16 cellular contexts compared by ENCODE assay signal in the genomic region with DNA sequence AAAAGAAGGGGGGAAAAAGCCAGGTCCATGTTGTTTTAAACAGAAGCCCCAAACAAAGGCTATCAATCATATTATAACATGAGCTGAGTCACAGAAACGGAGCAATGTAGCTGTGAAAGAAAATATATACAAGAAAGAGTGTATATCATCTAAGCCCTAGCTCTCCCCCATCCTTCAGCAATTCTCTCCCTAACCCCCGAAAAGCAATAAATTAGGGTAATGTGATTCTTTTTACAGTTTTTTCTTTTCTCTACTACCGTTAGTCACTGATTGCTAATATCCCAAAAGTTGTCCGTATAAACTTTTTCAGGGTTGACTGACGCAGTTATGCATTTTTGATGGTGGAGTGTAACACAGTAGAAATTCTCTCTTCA. TPM values are rescaled to one million over a fixed set of nuclear protein-coding genes. Genes with fewer than 3 reads are reported as not detected.
A peak's percentile ranks its signal among the peaks of the same experiment; 100 is the strongest.
DNase-seq lines count a peak whose midpoint lies in the region; ATAC-seq, FAIRE-seq and TF ChIP-seq lines count a peak whose summit lies in the region.
"Had no signal": no experiment of that assay in that cellular context is flagged by ENCODE, and none has a peak within 500 bp of the region (broad histone marks: within the 10 kb centered on the region; RNA-seq: fewer than 3 reads in every experiment).

No MANE protein-coding gene starts in this region.

- WGBS in A549 (ENCODE audit: missing lambda C conversion rate): 64% methylated on average over 5 of the region's 5 CpGs
- WGBS in IMR-90 (ENCODE audit: extremely low coverage in 2 of 2, insufficient read length in 1 of 2), 2 experiments: no CpG with 5 or more reads among the region's 5 CpGs
- 74% methylated on average over 5 of the region's 5 CpGs for WGBS in hepatocyte (ENCODE audit: low lambda C conversion rate, missing lambda C conversion rate)

- no peak overlapping the region for H3K4me3 ChIP-seq in A549
- H3K4me3 ChIP-seq in IMR-90 (ENCODE audit: insufficient read depth, low read depth, low read length): no peak overlapping the region
- H3K4me3 ChIP-seq in hepatocyte: no peak overlapping the region
- H3K4me3 ChIP-seq: SJSA1 had no signal

- H3K4me1 ChIP-seq in A549: peaks cover 49% of the 10 kb centered on the region
- H3K4me1 ChIP-seq in IMR-90 (ENCODE audit: control insufficient read depth, insufficient read depth, low read length): peaks cover 4% of the 10 kb centered on the region; the same call in 1 of the 2 replicates
- H3K4me1 ChIP-seq in hepatocyte (ENCODE audit: insufficient read depth): peaks cover 11% of the 10 kb centered on the region

- H2BK120ac ChIP-seq in IMR-90 (ENCODE audit: low read depth, low read length): no peak overlapping the region

- no peak overlapping the region for H2AK9ac ChIP-seq in IMR-90 (replicated peaks; ENCODE audit: low read depth, low read length, poor library complexity)

- no peak for TF ChIP-seq EP300 in A549 (IDR thresholded peaks at IDR 0.05)

- H3K4me2 ChIP-seq in A549: no peak overlapping the region
- H3K4me2 ChIP-seq in IMR-90 (ENCODE audit: low read depth, low read length): no peak overlapping the region
- H3K4me2 ChIP-seq in hepatocyte: no peak overlapping the region

- no peak overlapping the region for H3K23ac ChIP-seq in IMR-90 (ENCODE audit: low read depth, low read length)

- no peak overlapping the region for H3K4ac ChIP-seq in IMR-90 (ENCODE audit: low read depth, low read length)

- H3K27me3 Mint-ChIP-seq in brain (no peaks in the 10 kb centered on the region), osteocyte (ENCODE audit: unreplicated experiment) (no peaks in the 10 kb centered on the region)
- H3K27me3 Mint-ChIP-seq in T-helper 2 cell treated with Interferon-gamma antibody and Interleukin-4, amounts not matched to agents 5 μg/mL and 100 μg/mL, for 36 hours (ENCODE audit: low read depth): no peaks in the 10 kb centered on the region
- H3K27me3 Mint-ChIP-seq: CD4-positive, CD25-positive, alpha-beta regulatory T cell had no signal

- intact Hi-C loops in IMR-90 (cut with micrococcal nuclease) (no loop called here), head of caudate nucleus (cut with DNase I) (no loop called here)

- H3K27ac Mint-ChIP-seq in brain: peak overlapping the region in 3 of 5 experiments; percentile 17 to 89 (median 83)
- peak overlapping the region; percentile 46 for H3K27ac Mint-ChIP-seq in osteocyte (ENCODE audit: unreplicated experiment)
- no peak overlapping the region for H3K27ac Mint-ChIP-seq in T-helper 2 cell treated with Interferon-gamma antibody and Interleukin-4, amounts not matched to agents 5 μg/mL and 100 μg/mL, for 36 hours

- TF ChIP-seq RAD21 in A549 (conservative IDR thresholded peaks at IDR 0.05 in 1 of 2, IDR thresholded peaks at IDR 0.05 in 1 of 2) (no peak), IMR-90 (IDR thresholded peaks at IDR 0.05; ENCODE audit: low read length) (no peak)

- DNase-seq in A549 (ENCODE audit: low read depth in 1 of 2, low spot score in 1 of 2): no peak
- no peak for DNase-seq in IMR-90
- no peak for DNase-seq in osteocyte (ENCODE audit: extremely low spot score, unreplicated experiment)
- DNase-seq in iPS-NIHi7 (ENCODE audit: extremely low spot score): no peak
- DNase-seq in T-helper 2 cell treated with Interferon-gamma antibody and Interleukin-4, amounts not matched to agents 5 μg/mL and 100 μg/mL, for 36 hours (ENCODE audit: low spot score): no peak
- no peak for DNase-seq in head of caudate nucleus
- DNase-seq in hepatocyte (ENCODE audit: low spot score): no peak
- DNase-seq: CD4-positive, CD25-positive, alpha-beta regulatory T cell; NCI-H1417 treated with DMSO at 0.1 percent for 48 hours; NCI-H2081; NCI-H524 had no signal

- H3K4me3 Mint-ChIP-seq in brain: no peak overlapping the region
- H3K4me3 Mint-ChIP-seq in osteocyte (ENCODE audit: unreplicated experiment): no peak overlapping the region
- no peak overlapping the region for H3K4me3 Mint-ChIP-seq in T-helper 2 cell treated with Interferon-gamma antibody and Interleukin-4, amounts not matched to agents 5 μg/mL and 100 μg/mL, for 36 hours
- H3K4me3 Mint-ChIP-seq: CD4-positive, CD25-positive, alpha-beta regulatory T cell had no signal

- H3K36me3 ChIP-seq in IMR-90 (ENCODE audit: control insufficient read depth, insufficient read depth, low read length) (peaks cover 13% of the 10 kb centered on the region), hepatocyte (replicated peaks; ENCODE audit: insufficient read depth, low read depth) (no peaks in the 10 kb centered on the region)

- H4K5ac ChIP-seq in IMR-90 (ENCODE audit: low read depth, low read length): no peak overlapping the region; the same call in 1 of the 2 replicates

- peaks cover 16% of the 10 kb centered on the region for H3K79me2 ChIP-seq in hepatocyte

- ATAC-seq in A549: no peak
- ATAC-seq in IMR-90 (ENCODE audit: low read depth): no peak

- H3K18ac ChIP-seq in IMR-90 (ENCODE audit: low read depth, low read length): no peak overlapping the region

- H3K79me1 ChIP-seq in IMR-90 (ENCODE audit: low read depth in 1 of 2, low read length in 2 of 2): peaks cover 16 to 35% of the 10 kb centered on the region in 2 experiments; a peak in 3 of 4 replicates

- CTCF ChIA-PET in A549 (lab: Yijun Ruan, JAX) (interaction anchor here (1.0 to 1.3 kb wide), 2 partner anchors 10 to 91 kb away, joined by 3 read pairs; no protein-coding TSS in a partner anchor), IMR-90 (lab: Yijun Ruan, JAX) (no interaction called here)

- no TSS peak for BruUV-seq in IMR-90 (replicated peaks; lab: Mats Ljungman, UMichigan)

- no peak for TF ChIP-seq POLR2A in A549 (IDR thresholded peaks at IDR 0.05; ENCODE audit: low read length)
- TF ChIP-seq POLR2A in IMR-90 (IDR thresholded peaks at IDR 0.05; ENCODE audit: low read depth, low read length): no peak

- FAIRE-seq in A549 (lab: Jason Lieb, UNC): peak; percentile 23
- FAIRE-seq: A204.1, GM18507 had no signal

- H3K4me1 Mint-ChIP-seq in brain: peaks cover 28% of the 10 kb centered on the region
- H3K4me1 Mint-ChIP-seq in osteocyte (ENCODE audit: unreplicated experiment): peaks cover 29% of the 10 kb centered on the region
- peaks cover 1% of the 10 kb centered on the region for H3K4me1 Mint-ChIP-seq in T-helper 2 cell treated with Interferon-gamma antibody and Interleukin-4, amounts not matched to agents 5 μg/mL and 100 μg/mL, for 36 hours (ENCODE audit: low read depth)

- H4K91ac ChIP-seq in IMR-90 (ENCODE audit: insufficient read depth, low read depth, low read length): no peak overlapping the region

- H2BK15ac ChIP-seq in IMR-90 (ENCODE audit: low read depth, low read length): no peak overlapping the region

- no peak overlapping the region for H3K56ac ChIP-seq in IMR-90 (ENCODE audit: extremely low read depth, insufficient read depth, low read length)

- H4K20me1 ChIP-seq in IMR-90 (ENCODE audit: insufficient read depth, low read length): no peaks in the 10 kb centered on the region
- H4K20me1 ChIP-seq in hepatocyte (ENCODE audit: insufficient read depth, poor library complexity, severe bottlenecking): no peaks in the 10 kb centered on the region

- H3K36me3 Mint-ChIP-seq in brain: peaks cover 62% of the 10 kb centered on the region
- H3K36me3 Mint-ChIP-seq in osteocyte (ENCODE audit: unreplicated experiment): peaks cover 35% of the 10 kb centered on the region
- peaks cover 23% of the 10 kb centered on the region for H3K36me3 Mint-ChIP-seq in T-helper 2 cell treated with Interferon-gamma antibody and Interleukin-4, amounts not matched to agents 5 μg/mL and 100 μg/mL, for 36 hours (ENCODE audit: low read depth)

- H3K9me3 Mint-ChIP-seq in brain: peaks cover 0 to 2% (median 0%) of the 10 kb centered on the region in 5 experiments
- H3K9me3 Mint-ChIP-seq in osteocyte (ENCODE audit: unreplicated experiment): no peaks in the 10 kb centered on the region
- H3K9me3 Mint-ChIP-seq in T-helper 2 cell treated with Interferon-gamma antibody and Interleukin-4, amounts not matched to agents 5 μg/mL and 100 μg/mL, for 36 hours: no peaks in the 10 kb centered on the region
- H3K9me3 Mint-ChIP-seq: CD4-positive, CD25-positive, alpha-beta regulatory T cell had no signal

- no peak overlapping the region for H3K9ac ChIP-seq in IMR-90 (ENCODE audit: low read depth, low read length)

- no peak overlapping the region for H2BK20ac ChIP-seq in IMR-90 (ENCODE audit: low read depth, low read length)

- H3K9me3 ChIP-seq in A549 (no peaks in the 10 kb centered on the region), IMR-90 (ENCODE audit: control insufficient read depth, insufficient read depth, low read length) (no peaks in the 10 kb centered on the region), hepatocyte (ENCODE audit: low read depth) (no peaks in the 10 kb centered on the region)
- H3K9me3 ChIP-seq: SJSA1 had no signal

- peak overlapping the region in 1 of 2 experiments; percentile 5; a peak in 1 of 4 replicates for H4K8ac ChIP-seq in IMR-90 (ENCODE audit: low read depth in 2 of 2, low read length in 2 of 2)

- in situ Hi-C loops in IMR-90 (cut with MboI; ENCODE audit: low sequenced_read_pairs): no loop called here

- TF ChIP-seq CTCF in A549 (IDR thresholded peaks at IDR 0.05): no peak
- no peak for TF ChIP-seq CTCF in IMR-90 (conservative IDR thresholded peaks at IDR 0.05; ENCODE audit: low read depth, low read length)
- no peak for TF ChIP-seq CTCF in brain (conservative IDR thresholded peaks at IDR 0.05)
- TF ChIP-seq CTCF in osteocyte (IDR thresholded peaks at IDR 0.05): no peak
- no peak for TF ChIP-seq CTCF in hepatocyte (IDR thresholded peaks at IDR 0.05; ENCODE audit: poor library complexity)

- H2BK5ac ChIP-seq in IMR-90 (ENCODE audit: low read depth, low read length, poor library complexity, severe bottlenecking): peak overlapping the region; percentile 25

- H3K9me2 ChIP-seq in hepatocyte (replicated peaks; ENCODE audit: insufficient read depth): no peaks in the 10 kb centered on the region

- no peaks in the 10 kb centered on the region for H3K9me1 ChIP-seq in IMR-90 (ENCODE audit: insufficient read depth, low read length)

- H3K27ac ChIP-seq in A549: peak overlapping the region in 1 of 2 experiments; percentile 64; a peak in 4 of 6 replicates
- H3K27ac ChIP-seq in IMR-90 (ENCODE audit: insufficient read depth, low read length): no peak overlapping the region
- H3K27ac ChIP-seq in hepatocyte: no peak overlapping the region
- H3K27ac ChIP-seq: RWPE1, SJSA1 had no signal

- H2AK5ac ChIP-seq in IMR-90 (ENCODE audit: low read depth, low read length): no peak overlapping the region

- H3K14ac ChIP-seq in IMR-90 (replicated peaks; ENCODE audit: low read depth, low read length): no peak overlapping the region

- H2AFZ ChIP-seq in IMR-90 (replicated peaks; ENCODE audit: low read length, poor library complexity) (no peak overlapping the region), hepatocyte (no peak overlapping the region)

- dilution Hi-C loops in IMR-90 (cut with HindIII; ENCODE audit: low sequenced_read_pairs, unreplicated experiment): no loop called here

- H3K27me3 ChIP-seq in IMR-90 (ENCODE audit: control insufficient read depth, insufficient read depth, low read length): no peaks in the 10 kb centered on the region
- no peaks in the 10 kb centered on the region for H3K27me3 ChIP-seq in hepatocyte
- H3K27me3 ChIP-seq: SJSA1 had no signal

- POLR2A ChIA-PET in A549 (lab: Yijun Ruan, JAX): no interaction called here
- POLR2A ChIA-PET in IMR-90 (lab: Charles Lee; ENCODE audit: unreplicated experiment): interaction anchor here (0.9 kb wide), 1 partner anchor 10 kb away, joined by 8 read pairs; no protein-coding TSS in a partner anchor

RNA-seq across cellular contexts. Expression of a gene that starts 25.2 kb away (rescaled TPM):
- polyA plus RNA-seq in A549 (2011; rRNA removed) (92.1 and 124 TPM in 2 replicates), A549 (2017; fragmentation: RNase III; extraction: RNeasy Plus Mini Kit Qiagen cat#74134 plus additional on column Dnase treatment) (52.5 to 64.4 TPM (median 56.5 TPM) in 3 replicates), IMR-90 (2012; rRNA removed) (31.6 and 32.4 TPM in 2 replicates), brain (ENCODE audit: insufficient read depth, low read depth, low replicate concordance) (20.3 TPM), hepatocyte (14.5 and 19.4 TPM in 2 replicates)
- 23.9 and 28.0 TPM in 2 replicates for polyA plus RNA-seq in A549 (2012; cell fraction: cytosol; rRNA removed)
- polyA plus RNA-seq in A549 (2012; cell fraction: nucleus; rRNA removed): 11.2 and 21.3 TPM in 2 replicates
- 19.5 and 20.3 TPM in 2 replicates for polyA minus RNA-seq in A549 (2011; rRNA and poly(A)+ RNA removed)
- total RNA-seq in IMR-90 (2012; rRNA removed) (19.4 and 43.3 TPM in 2 replicates), osteocyte (50.5 and 52.9 TPM in 2 replicates), hepatocyte (44.0 and 45.2 TPM in 2 replicates)
- polyA plus RNA-seq in IMR-90 (2012; cell fraction: cytosol; rRNA removed): 5.2 and 11.4 TPM in 2 replicates
- polyA plus RNA-seq in IMR-90 (2012; cell fraction: nucleus; rRNA removed; ENCODE audit: low replicate concordance): 1.9 and 13.6 TPM in 2 replicates
